In the genomic region with DNA sequence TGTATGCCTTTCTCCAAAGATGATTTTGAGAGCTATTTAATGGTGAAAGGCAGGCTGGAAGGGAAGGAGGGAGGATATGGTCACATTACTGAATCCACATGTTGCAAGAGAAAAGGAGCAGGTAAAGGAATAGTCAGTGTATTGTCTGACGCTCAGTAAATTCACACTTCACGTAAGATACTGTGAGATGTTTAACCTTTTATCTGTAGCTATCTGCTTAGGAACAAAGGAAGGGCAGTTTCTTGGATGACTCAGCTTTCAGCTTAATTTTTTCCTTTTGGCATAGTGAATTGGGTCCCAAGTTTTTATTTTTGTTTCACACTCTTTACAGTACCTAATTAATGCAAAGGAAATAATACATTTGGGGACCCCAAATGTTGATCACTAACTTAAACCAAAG, we compare ENCODE assay signal across 1 cellular context.
TF ChIP-seq lines count a peak whose summit lies in the region.

No MANE protein-coding gene starts in this region.

TF ChIP-seq in endothelial cell of umbilical vein, 7 proteins besides CTCF, POLR2A, EP300 and RAD21:
- TF ChIP-seq, protein P1, sequence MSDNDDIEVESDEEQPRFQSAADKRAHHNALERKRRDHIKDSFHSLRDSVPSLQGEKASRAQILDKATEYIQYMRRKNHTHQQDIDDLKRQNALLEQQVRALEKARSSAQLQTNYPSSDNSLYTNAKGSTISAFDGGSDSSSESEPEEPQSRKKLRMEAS (IDR thresholded peaks at IDR 0.05; ENCODE audit: insufficient read depth, insufficient read length), result no peak
- TF ChIP-seq GATA2 (IDR thresholded peaks at IDR 0.05; ENCODE audit: insufficient read depth, insufficient read length, low read depth, low read length) (no peak), JUN (IDR thresholded peaks at IDR 0.05; ENCODE audit: borderline replicate concordance, insufficient read depth, insufficient read length, low read depth) (no peak), FOS (IDR thresholded peaks at IDR 0.05; ENCODE audit: borderline replicate concordance, insufficient read depth, low read length) (no peak), MYC (IDR thresholded peaks at IDR 0.05; ENCODE audit: low read depth, low read length) (no peak), EZH2 (IDR thresholded peaks at IDR 0.05; ENCODE audit: borderline replicate concordance, low read depth, low read length, severe bottlenecking) (no peak), POLR2AphosphoS5 (IDR thresholded peaks at IDR 0.05; ENCODE audit: insufficient read depth, low read depth, low read length) (no peak)
